Comparison of ENCODE assay signal across 8 cellular contexts in the genomic region with DNA sequence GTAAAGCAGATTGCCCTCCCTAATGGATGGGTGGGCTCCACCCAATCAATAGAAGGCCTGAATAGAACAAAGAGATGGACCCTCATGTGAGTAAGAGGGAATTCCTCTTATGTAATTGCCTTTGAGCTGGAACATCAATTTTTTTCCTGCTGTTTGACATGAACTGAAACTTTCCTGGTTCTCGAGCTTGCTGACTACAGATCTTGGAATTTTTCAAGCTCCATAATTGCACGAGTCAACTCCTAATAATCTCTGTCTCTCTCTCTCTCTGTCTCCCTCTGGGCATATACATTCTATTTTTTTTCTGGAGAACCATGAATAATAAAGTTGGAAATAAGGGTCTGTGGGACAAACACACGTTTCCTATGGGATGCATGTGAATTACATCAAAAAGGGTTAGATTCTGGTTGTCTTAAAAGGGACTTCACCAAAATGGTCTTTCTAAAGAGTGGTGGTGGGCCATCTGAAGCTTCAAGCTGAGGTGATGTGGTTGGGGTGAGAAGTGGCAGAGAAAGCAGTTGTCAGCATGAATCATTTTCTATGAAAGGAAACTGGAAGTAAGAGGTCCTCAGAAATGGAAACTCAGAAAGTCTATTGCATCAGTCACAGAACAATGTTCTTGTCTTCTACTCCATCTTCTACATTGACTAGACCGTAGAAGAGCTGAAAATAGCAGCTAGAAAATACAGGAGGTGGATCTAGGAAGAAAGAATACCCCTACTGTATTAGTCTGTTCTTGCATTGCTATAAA. TPM values are rescaled to one million over a fixed set of nuclear protein-coding genes. Genes with fewer than 3 reads are reported as not detected.
A peak's percentile ranks its signal among the peaks of the same experiment; 100 is the strongest.
DNase-seq lines count a peak whose midpoint lies in the region; ATAC-seq, FAIRE-seq and TF ChIP-seq lines count a peak whose summit lies in the region.

No MANE protein-coding gene starts in this region.

- H3K36me3 Mint-ChIP-seq in endothelial cell (ENCODE audit: low read depth, unreplicated experiment): no peaks in the 10 kb centered on the region

- POLR2A ChIA-PET in HCT116 (lab: Charles Lee): no interaction called here

- no TSS peak for BruUV-seq in HCT116 (replicated peaks; lab: Mats Ljungman, UMichigan)

- H3K27me3 Mint-ChIP-seq in endothelial cell (ENCODE audit: unreplicated experiment): no peaks in the 10 kb centered on the region

- no peaks in the 10 kb centered on the region for H3K79me2 ChIP-seq in HCT116 (ENCODE audit: insufficient read depth, low read length)

- H3K9ac ChIP-seq in HCT116 (ENCODE audit: low read length): no peak overlapping the region

- RAD21 ChIA-PET in HCT116 (lab: Charles Lee; ENCODE audit: low non-redundant PET in 1 of 2, low total read pairs in 2 of 2, uncharacterized antibody in 2 of 2, unreplicated experiment in 2 of 2): no interaction called here

- no peak for TF ChIP-seq CTCF in HCT116 (IDR thresholded peaks at IDR 0.05 in 2 of 3, conservative IDR thresholded peaks at IDR 0.05 in 1 of 3; ENCODE audit: borderline replicate concordance in 1 of 3, insufficient read depth in 1 of 3, low read depth in 2 of 3, low read length in 2 of 3)
- no peak for TF ChIP-seq CTCF in foreskin keratinocyte (conservative IDR thresholded peaks at IDR 0.05)
- TF ChIP-seq CTCF in endothelial cell (IDR thresholded peaks at IDR 0.05; ENCODE audit: unreplicated experiment): no peak

- H3K4me1 ChIP-seq in HCT116 (ENCODE audit: control insufficient read depth in 1 of 2, insufficient read depth in 2 of 2, low read length in 2 of 2) (peaks cover 0 to 12% of the 10 kb centered on the region in 2 experiments; a peak in 1 of 4 replicates), foreskin keratinocyte (peaks cover 18% of the 10 kb centered on the region)

- 0 out of 2 replicates have a peak overlapping the region, but pooled peaks have one; percentile 13 for H3K4me2 ChIP-seq in HCT116 (ENCODE audit: low read length)

- no peak overlapping the region for H3K27ac ChIP-seq in HCT116 (ENCODE audit: low read depth, low read length)
- peak overlapping the region; percentile 35 for H3K27ac ChIP-seq in foreskin keratinocyte

- no peaks in the 10 kb centered on the region for H3K9me3 Mint-ChIP-seq in endothelial cell (ENCODE audit: unreplicated experiment)

- ATAC-seq in HCT116: no peak
- ATAC-seq in foreskin keratinocyte: peak; percentile 70
- ATAC-seq in HG03097 (IDR thresholded peaks at IDR 0.05; ENCODE audit: low FRiP score, unreplicated experiment): no peak
- no peak for ATAC-seq in Right ventricle myocardium inferior

- H3K4me3 Mint-ChIP-seq in endothelial cell (ENCODE audit: unreplicated experiment): no peak overlapping the region

- no peaks in the 10 kb centered on the region for H4K20me1 ChIP-seq in HCT116 (ENCODE audit: insufficient read depth)

- no peaks in the 10 kb centered on the region for H3K4me1 Mint-ChIP-seq in endothelial cell (ENCODE audit: unreplicated experiment)

- H2AFZ ChIP-seq in HCT116 (ENCODE audit: low read depth, low read length, poor library complexity, severe bottlenecking): no peak overlapping the region

- no peak overlapping the region for H3K27ac Mint-ChIP-seq in endothelial cell (ENCODE audit: unreplicated experiment)

- no peaks in the 10 kb centered on the region for H3K9me3 ChIP-seq in HCT116 (ENCODE audit: control insufficient read depth in 1 of 2, insufficient read depth in 1 of 2, low read depth in 1 of 2, low read length in 2 of 2)

- no peak for TF ChIP-seq RAD21 in HCT116 (IDR thresholded peaks at IDR 0.05; ENCODE audit: low read depth)

- no peak for DNase-seq in GM12892 (ENCODE audit: insufficient read length)
- no peak for DNase-seq in HCT116 (ENCODE audit: low read depth, low spot score)
- peak; percentile 85 for DNase-seq in OCI-M1 (lab: John Stamatoyannopoulos, UW)
- DNase-seq in foreskin keratinocyte: peak; percentile 47 to 84
- DNase-seq in Right ventricle myocardium inferior (ENCODE audit: missing footprints): no peak
- DNase-seq in endothelial cell (ENCODE audit: low spot score): no peak
- no peak for DNase-seq in islet precursor cell

- TF ChIP-seq POLR2A in GM12892 (IDR thresholded peaks at IDR 0.05; ENCODE audit: low read depth, low read length) (no peak), HCT116 (IDR thresholded peaks at IDR 0.05; ENCODE audit: borderline replicate concordance, extremely low read depth, insufficient read depth, insufficient read length) (no peak)

- peak; percentile 56 for FAIRE-seq in GM12892 (lab: Jason Lieb, UNC)

- H3K36me3 ChIP-seq in HCT116 (ENCODE audit: control insufficient read depth in 1 of 2, insufficient read depth in 2 of 2, low read length in 2 of 2): no peaks in the 10 kb centered on the region

- H3K4me3 ChIP-seq in HCT116 (replicated peaks in 1 of 2; ENCODE audit: low read depth in 1 of 2, low read length in 2 of 2): no peak overlapping the region

- CTCF ChIA-PET in HCT116 (lab: Charles Lee): no interaction called here

- no peaks in the 10 kb centered on the region for H3K9me2 ChIP-seq in HCT116 (ENCODE audit: insufficient read depth)

- H3K27me3 ChIP-seq in HCT116 (ENCODE audit: insufficient read depth, low read length) (no peaks in the 10 kb centered on the region), foreskin keratinocyte (no peaks in the 10 kb centered on the region)

- intact Hi-C loops in HCT116 (cut with micrococcal nuclease) (no loop called here), Right ventricle myocardium inferior (cut with DNase I) (loop anchor here (5.0 kb wide), 1 partner anchor 231 kb away; no protein-coding TSS in a partner anchor)

TF ChIP-seq in HCT116, 20 proteins besides CTCF, POLR2A, EP300 and RAD21:
- TF ChIP-seq EZH2phosphoT487 (IDR thresholded peaks at IDR 0.05; ENCODE audit: borderline replicate concordance) (no peak), ZNF274 (IDR thresholded peaks at IDR 0.05; ENCODE audit: low read depth, low read length) (no peak)

RNA-seq across cellular contexts. Expression of a gene that starts 47.0 kb away (rescaled TPM):
- polyA plus RNA-seq in GM12892 (2012; ENCODE audit: missing spikeins): 5.8 TPM
- 21.4 TPM for total RNA-seq in HCT116 (2021; ENCODE audit: unreplicated experiment)
- polyA plus RNA-seq in HCT116 (2012): 4.7 and 7.9 TPM in 2 replicates
- total RNA-seq in foreskin keratinocyte: 13.0 and 17.4 TPM in 2 replicates
- 2.0 and 2.9 TPM in 2 replicates for polyA plus RNA-seq in foreskin keratinocyte
- 51.6 TPM for total RNA-seq in Right ventricle myocardium inferior
- 16.7 TPM for total RNA-seq in endothelial cell (ENCODE audit: unreplicated experiment)

RNA-seq across cellular contexts. Expression of a gene that starts 51.3 kb away (rescaled TPM):
- polyA plus RNA-seq in GM12892 (2012; ENCODE audit: missing spikeins): 48.6 TPM
- total RNA-seq in HCT116 (2021; ENCODE audit: unreplicated experiment) (49.6 TPM), foreskin keratinocyte (28.6 and 33.8 TPM in 2 replicates), Right ventricle myocardium inferior (25.0 TPM), endothelial cell (ENCODE audit: unreplicated experiment) (53.1 TPM)
- polyA plus RNA-seq in HCT116 (2012): 20.0 and 23.1 TPM in 2 replicates
- 8.7 and 10.5 TPM in 2 replicates for polyA plus RNA-seq in foreskin keratinocyte

Comparison
In these comparisons a context has a peak if more than half of its experiments do, and no peak if none do; other contexts are left out.
1. DNase-seq: peak in OCI-M1 (single experiment) and foreskin keratinocyte (2 of 2); none in GM12892 (single experiment), HCT116 (single experiment), Right ventricle myocardium inferior (single experiment), endothelial cell (single experiment) and islet precursor cell (single experiment).